Comparison of ENCODE assay signal across 8 cellular contexts in the genomic region with DNA sequence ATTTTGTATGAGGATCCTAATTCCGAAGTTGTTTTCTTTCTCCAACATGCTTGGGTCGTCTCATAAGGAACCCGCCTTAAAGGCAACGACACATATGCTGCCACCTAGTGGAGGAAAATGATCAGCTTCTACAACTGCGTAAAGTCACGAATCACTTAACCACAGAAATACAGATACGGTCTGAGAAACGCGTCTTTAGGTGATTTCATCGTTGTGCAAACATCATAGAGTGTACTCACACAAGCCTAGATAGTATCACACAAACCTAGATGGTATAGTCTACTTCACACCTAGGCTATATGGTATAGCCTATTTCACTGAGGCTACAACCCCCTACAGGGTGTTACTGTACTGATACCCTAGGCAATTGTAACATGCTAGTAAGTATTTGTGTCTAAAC.
DNase-seq lines count a peak whose midpoint lies in the region; ATAC-seq lines count a peak whose summit lies in the region.

No MANE protein-coding gene starts in this region.

- H3K27me3 Mint-ChIP-seq in central memory CD8-positive, alpha-beta T cell: no peaks in the 10 kb centered on the region

- no peaks in the 10 kb centered on the region for H3K9me3 Mint-ChIP-seq in central memory CD8-positive, alpha-beta T cell

- peak overlapping the region; percentile 33 for H3K4me3 Mint-ChIP-seq in central memory CD8-positive, alpha-beta T cell

- ATAC-seq in HG02588 (IDR thresholded peaks at IDR 0.05; ENCODE audit: unreplicated experiment) (peak; percentile 65), GM18519 (IDR thresholded peaks at IDR 0.05; ENCODE audit: low FRiP score, unreplicated experiment) (no peak)
- peak; percentile 83 for ATAC-seq in central memory CD8-positive, alpha-beta T cell (replicated peaks; ENCODE audit: extremely low read depth, poor library complexity, severe bottlenecking)

- H3K4me1 Mint-ChIP-seq in central memory CD8-positive, alpha-beta T cell: peaks cover 23% of the 10 kb centered on the region

- peaks cover 4% of the 10 kb centered on the region for H3K36me3 Mint-ChIP-seq in central memory CD8-positive, alpha-beta T cell (ENCODE audit: insufficient read depth)

- H3K27ac Mint-ChIP-seq in central memory CD8-positive, alpha-beta T cell (ENCODE audit: low read depth): no peak overlapping the region

- DNase-seq in GF-D8 (lab: John Stamatoyannopoulos, UW) (peak; percentile 80), NCI-H2029 treated with DMSO at 0.1 percent for 48 hours (lab: John Stamatoyannopoulos, UW) (peak; percentile 79), T-helper 9 cell (peak; percentile 25), left kidney (ENCODE audit: low read depth, low spot score) (peak; percentile 87)
- DNase-seq in central memory CD8-positive, alpha-beta T cell (ENCODE audit: low spot score in 2 of 2): peak in 1 of 2 donors; percentile 70
- DNase-seq in stimulated activated CD8-positive, alpha-beta memory T cell treated with anti-CD3 and anti-CD28 coated beads, Interleukin-12 subunit alpha, Interleukin-12 subunit beta, amount 100 ng/mL, for 1 hour (ENCODE audit: low read depth): peak; percentile 55
